1 cellular context compared by ENCODE assay signal in genomic region chrX:980572-981235, GRCh38.
TF ChIP-seq lines count a peak whose summit lies in the region.

No MANE protein-coding gene starts in this region.

TF ChIP-seq in WTC11, 78 proteins besides CTCF, POLR2A, EP300 and RAD21 (continued from another document):
- TF ChIP-seq E2F1 (CRISPR knock-in tag; IDR thresholded peaks at IDR 0.05) = no peak
- no peak for TF ChIP-seq ZNF671 (CRISPR knock-in tag; IDR thresholded peaks at IDR 0.05)
- no peak for TF ChIP-seq SMAD3 (CRISPR knock-in tag; IDR thresholded peaks at IDR 0.05; ENCODE audit: borderline replicate concordance)
- TF ChIP-seq NR1H2 (CRISPR knock-in tag; IDR thresholded peaks at IDR 0.05) = no peak
- TF ChIP-seq FOXK1 (CRISPR knock-in tag; IDR thresholded peaks at IDR 0.05) = no peak
- TF ChIP-seq MLX (CRISPR knock-in tag; IDR thresholded peaks at IDR 0.05) = no peak
- no peak for TF ChIP-seq RORB (CRISPR knock-in tag; IDR thresholded peaks at IDR 0.05)
- no peak for TF ChIP-seq ATF3 (CRISPR knock-in tag; conservative IDR thresholded peaks at IDR 0.05)
- no peak for TF ChIP-seq ZNF232 (CRISPR knock-in tag; IDR thresholded peaks at IDR 0.05)
- TF ChIP-seq ESRRA (CRISPR knock-in tag; IDR thresholded peaks at IDR 0.05; ENCODE audit: borderline replicate concordance) = no peak
